Comparison of ENCODE assay signal across 11 cellular contexts in genomic region chr16:82761858-82762257, GRCh38.
DNase-seq lines count a peak whose midpoint lies in the region; ATAC-seq lines count a peak whose summit lies in the region.
"Had no signal": no experiment of that assay in that cellular context is flagged by ENCODE, and none has a peak within 500 bp of the region (broad histone marks: within the 10 kb centered on the region; RNA-seq: fewer than 3 reads in every experiment).

No MANE protein-coding gene starts in this region.

- no peak for DNase-seq in stimulated activated naive CD8-positive, alpha-beta T cell treated with anti-CD3 and anti-CD28 coated beads, Interleukin-15, Interleukin-2, amounts not matched to agents 100 U/mL and 50 U/mL, for 24 hours
- DNase-seq in dedifferentiated amniotic fluid mesenchymal stem cell (ENCODE audit: extremely low spot score) (peak; percentile 22), lung microvascular endothelial cell (ENCODE audit: low read depth in 2 of 2) (peak; percentile 64 to 69), substantia nigra (lab: John Stamatoyannopoulos, UW) (no peak), head of caudate nucleus (no peak)
- DNase-seq: DMS79 treated with DMSO at 0.1 percent for 48 hours had no signal

- H3K4me3 Mint-ChIP-seq in stimulated activated naive CD8-positive, alpha-beta T cell treated with anti-CD3 and anti-CD28 coated beads, Interleukin-15, Interleukin-2, amounts not matched to agents 100 ng/mL and 50 ng/mL, for 24 hours, result peak overlapping the region; percentile 47
- H3K4me3 Mint-ChIP-seq: neural crest cell had no signal

- H3K27me3 Mint-ChIP-seq in stimulated activated naive CD8-positive, alpha-beta T cell treated with anti-CD3 and anti-CD28 coated beads, Interleukin-15, Interleukin-2, amounts not matched to agents 100 ng/mL and 50 ng/mL, for 24 hours, result peaks cover 2% of the 10 kb centered on the region

- no peaks in the 10 kb centered on the region for H3K36me3 Mint-ChIP-seq in stimulated activated naive CD8-positive, alpha-beta T cell treated with anti-CD3 and anti-CD28 coated beads, Interleukin-15, Interleukin-2, amounts not matched to agents 100 ng/mL and 50 ng/mL, for 24 hours (ENCODE audit: low read depth)

- intact Hi-C loops in head of caudate nucleus (cut with DNase I), result no loop called here

- peaks cover 5% of the 10 kb centered on the region for H3K4me1 Mint-ChIP-seq in stimulated activated naive CD8-positive, alpha-beta T cell treated with anti-CD3 and anti-CD28 coated beads, Interleukin-15, Interleukin-2, amounts not matched to agents 100 ng/mL and 50 ng/mL, for 24 hours (ENCODE audit: low read depth)
- H3K4me1 Mint-ChIP-seq: neural crest cell had no signal

- no peak overlapping the region for H3K27ac ChIP-seq in substantia nigra (ENCODE audit: low read depth, low read length, poor library complexity, severe bottlenecking)
- H3K27ac ChIP-seq: SJSA1 had no signal

- no peak overlapping the region for H3K27ac Mint-ChIP-seq in stimulated activated naive CD8-positive, alpha-beta T cell treated with anti-CD3 and anti-CD28 coated beads, Interleukin-15, Interleukin-2, amounts not matched to agents 100 ng/mL and 50 ng/mL, for 24 hours

- H3K9me3 Mint-ChIP-seq in stimulated activated naive CD8-positive, alpha-beta T cell treated with anti-CD3 and anti-CD28 coated beads, Interleukin-15, Interleukin-2, amounts not matched to agents 100 ng/mL and 50 ng/mL, for 24 hours, result no peaks in the 10 kb centered on the region
- H3K9me3 Mint-ChIP-seq: neural crest cell had no signal

- ATAC-seq in stimulated activated naive CD8-positive, alpha-beta T cell treated with anti-CD3 and anti-CD28 coated beads, Interleukin-15, Interleukin-2, amounts not matched to agents 100 U/mL and 50 U/mL, for 24 hours, result no peak
- ATAC-seq in HG03342 (IDR thresholded peaks at IDR 0.05; ENCODE audit: unreplicated experiment) (no peak), HG03045 (IDR thresholded peaks at IDR 0.05; ENCODE audit: unreplicated experiment) (no peak)

Comparison
In these comparisons a context has a peak if more than half of its experiments do, and no peak if none do; other contexts are left out.
1. DNase-seq: peak in dedifferentiated amniotic fluid mesenchymal stem cell (single experiment) and lung microvascular endothelial cell (2 of 2); none in stimulated activated naive CD8-positive, alpha-beta T cell treated with anti-CD3 and anti-CD28 coated beads, Interleukin-15, Interleukin-2, amounts not matched to agents 100 U/mL and 50 U/mL, for 24 hours (single experiment), substantia nigra (0 of 49) and head of caudate nucleus (0 of 42).